ENCODE assay signal across 1 cellular context in the genomic region with DNA sequence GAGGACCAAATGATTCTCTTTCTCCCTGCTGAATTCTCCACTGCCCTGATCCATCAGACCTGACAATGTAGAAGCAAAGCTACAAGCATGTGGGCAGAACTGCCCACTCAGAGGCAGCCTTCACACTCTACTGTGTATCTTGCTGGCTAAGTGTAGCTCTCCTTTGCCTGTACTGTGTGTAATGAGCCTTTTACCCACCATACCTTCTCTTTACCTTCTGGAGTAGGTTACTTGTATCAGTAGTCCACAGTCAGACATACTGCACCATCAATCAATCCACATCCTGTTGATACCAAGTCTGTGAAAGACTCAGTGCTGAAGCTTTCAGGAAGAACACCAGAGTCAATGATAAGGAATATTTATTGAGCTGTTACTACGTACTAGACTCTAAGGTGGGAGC.
TF ChIP-seq lines count a peak whose summit lies in the region.

No MANE protein-coding gene starts in this region.

TF ChIP-seq in H1, 55 proteins besides CTCF, POLR2A, EP300 and RAD21:
- no peak for TF ChIP-seq CHD1 (IDR thresholded peaks at IDR 0.05; ENCODE audit: low read depth, low read length)
- TF ChIP-seq FOSL1 (IDR thresholded peaks at IDR 0.05; ENCODE audit: insufficient read depth, low read depth, low read length): no peak
- TF ChIP-seq KDM1A (IDR thresholded peaks at IDR 0.05; ENCODE audit: borderline replicate concordance, low read length): no peak
- TF ChIP-seq POLR2AphosphoS5 (IDR thresholded peaks at IDR 0.05; ENCODE audit: low read depth, low read length): no peak
- no peak for TF ChIP-seq POU5F1 (IDR thresholded peaks at IDR 0.05; ENCODE audit: low read depth, low read length)
- no peak for TF ChIP-seq SRF (IDR thresholded peaks at IDR 0.05; ENCODE audit: low read depth, low read length)
- no peak for TF ChIP-seq BRCA1 (IDR thresholded peaks at IDR 0.05; ENCODE audit: low read depth, low read length)
- TF ChIP-seq NRF1 (IDR thresholded peaks at IDR 0.05; ENCODE audit: low read depth, low read length): no peak
- TF ChIP-seq SP4 (IDR thresholded peaks at IDR 0.05; ENCODE audit: low read length): no peak
- no peak for TF ChIP-seq GABPA (IDR thresholded peaks at IDR 0.05; ENCODE audit: borderline replicate concordance, insufficient read depth, low read length)
- TF ChIP-seq BCL11A (IDR thresholded peaks at IDR 0.05; ENCODE audit: low read depth in 2 of 2, low read length in 2 of 2): no peak
- no peak for TF ChIP-seq ASH2L (IDR thresholded peaks at IDR 0.05; ENCODE audit: low read length)
- TF ChIP-seq, protein P1, sequence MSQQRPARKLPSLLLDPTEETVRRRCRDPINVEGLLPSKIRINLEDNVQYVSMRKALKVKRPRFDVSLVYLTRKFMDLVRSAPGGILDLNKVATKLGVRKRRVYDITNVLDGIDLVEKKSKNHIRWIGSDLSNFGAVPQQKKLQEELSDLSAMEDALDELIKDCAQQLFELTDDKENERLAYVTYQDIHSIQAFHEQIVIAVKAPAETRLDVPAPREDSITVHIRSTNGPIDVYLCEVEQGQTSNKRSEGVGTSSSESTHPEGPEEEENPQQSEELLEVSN (IDR thresholded peaks at IDR 0.05): no peak
- no peak for TF ChIP-seq CBX5 (IDR thresholded peaks at IDR 0.05; ENCODE audit: low read depth, low read length)
- TF ChIP-seq CBX8 (IDR thresholded peaks at IDR 0.05; ENCODE audit: borderline replicate concordance, low read depth, low read length): no peak
- TF ChIP-seq JUN (IDR thresholded peaks at IDR 0.05; ENCODE audit: low read depth, low read length): no peak
- TF ChIP-seq, protein P2, sequence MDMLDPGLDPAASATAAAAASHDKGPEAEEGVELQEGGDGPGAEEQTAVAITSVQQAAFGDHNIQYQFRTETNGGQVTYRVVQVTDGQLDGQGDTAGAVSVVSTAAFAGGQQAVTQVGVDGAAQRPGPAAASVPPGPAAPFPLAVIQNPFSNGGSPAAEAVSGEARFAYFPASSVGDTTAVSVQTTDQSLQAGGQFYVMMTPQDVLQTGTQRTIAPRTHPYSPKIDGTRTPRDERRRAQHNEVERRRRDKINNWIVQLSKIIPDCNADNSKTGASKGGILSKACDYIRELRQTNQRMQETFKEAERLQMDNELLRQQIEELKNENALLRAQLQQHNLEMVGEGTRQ (IDR thresholded peaks at IDR 0.05; ENCODE audit: low read length): no peak
- no peak for TF ChIP-seq RBBP5 (IDR thresholded peaks at IDR 0.05; ENCODE audit: borderline replicate concordance, low read depth, low read length)
- no peak for TF ChIP-seq HDAC6 (IDR thresholded peaks at IDR 0.05; ENCODE audit: low read depth, low read length)
